8 cellular contexts compared by ENCODE assay signal in the genomic region with DNA sequence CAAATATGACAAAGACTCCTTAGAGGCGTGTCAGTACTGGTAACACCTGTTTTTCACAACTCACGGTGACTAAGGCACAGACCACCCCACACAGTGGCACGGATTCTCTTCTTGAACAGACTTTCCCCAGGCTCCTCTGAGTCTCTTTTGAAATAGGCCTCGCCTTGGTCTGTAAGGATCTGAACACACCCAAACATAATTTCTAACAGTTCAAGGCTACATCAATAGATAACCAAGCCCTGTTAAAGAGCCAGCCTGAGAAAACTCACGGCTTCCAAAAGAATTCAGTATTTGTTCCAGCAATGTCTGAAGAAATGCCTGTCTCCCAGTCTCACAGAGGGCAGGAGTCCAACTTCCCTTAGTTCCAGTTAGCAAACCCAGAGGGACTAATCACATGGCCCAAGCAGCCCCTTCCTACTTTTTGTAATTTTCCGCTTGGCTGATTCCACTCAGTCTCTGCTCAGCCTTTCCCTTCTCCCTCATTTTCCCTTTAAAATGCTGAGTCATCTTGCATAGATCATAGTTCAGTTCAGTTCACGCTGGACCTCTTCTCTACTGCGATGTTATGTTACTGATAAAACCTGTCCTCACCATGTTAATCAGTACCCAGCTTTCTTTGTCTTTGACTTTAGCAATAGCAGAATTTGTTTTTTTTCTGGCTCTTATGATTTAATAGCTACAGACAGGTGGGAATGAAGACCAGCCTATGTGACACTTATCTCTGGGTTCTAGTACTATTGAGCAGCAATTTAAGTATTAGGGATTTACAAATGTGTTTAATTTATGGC. TPM values are rescaled to one million over a fixed set of nuclear protein-coding genes. Genes with fewer than 3 reads are reported as not detected.
DNase-seq lines count a peak whose midpoint lies in the region; ATAC-seq and TF ChIP-seq lines count a peak whose summit lies in the region.

No MANE protein-coding gene starts in this region.

- peaks cover 7% of the 10 kb centered on the region for H3K4me1 ChIP-seq in ovary (ENCODE audit: insufficient read depth)

- TF ChIP-seq CTCF in foreskin fibroblast (IDR thresholded peaks at IDR 0.05; ENCODE audit: low read depth, low read length), result no peak
- TF ChIP-seq CTCF in ovary (IDR thresholded peaks at IDR 0.05), result no peak

- DNase-seq in GM04504 (ENCODE audit: low read depth) (peak; percentile 89), SHP77 treated with DMSO at 0.1 percent for 48 hours (lab: John Stamatoyannopoulos, UW) (peak; percentile 95), foreskin fibroblast (peak; percentile 26 to 57), ovary (peak; percentile 59 to 89 (median 80))

- H3K27me3 ChIP-seq in ovary, result no peaks in the 10 kb centered on the region

- intact Hi-C loops in ovary (cut with DNase I), result no loop called here

- H3K4me3 ChIP-seq in foreskin fibroblast (ENCODE audit: low read depth in 1 of 2, low read length in 2 of 2) (no peak overlapping the region), ovary (no peak overlapping the region)

- peak; percentile 59 for TF ChIP-seq EP300 in ovary (IDR thresholded peaks at IDR 0.05)

- H3K9me3 ChIP-seq in ovary, result no peaks in the 10 kb centered on the region

- ATAC-seq in HG03045 (IDR thresholded peaks at IDR 0.05; ENCODE audit: unreplicated experiment) (no peak), GM21528 (IDR thresholded peaks at IDR 0.05; ENCODE audit: low FRiP score, unreplicated experiment) (no peak), GM18505 (IDR thresholded peaks at IDR 0.05; ENCODE audit: unreplicated experiment) (no peak), HG02938 (IDR thresholded peaks at IDR 0.05; ENCODE audit: unreplicated experiment) (no peak)

- TF ChIP-seq POLR2A in ovary (IDR thresholded peaks at IDR 0.05) (no peak), GM18505 (IDR thresholded peaks at IDR 0.05; ENCODE audit: borderline replicate concordance, extremely low read depth, insufficient read depth, insufficient read length) (no peak)

- H3K27ac ChIP-seq in ovary, result peak overlapping the region; percentile 63 to 87

- WGBS in ovary, 3 donors, result 2 to 5% (median 4%) methylated on average over 8 of the region's 8 CpGs

- no peaks in the 10 kb centered on the region for H3K36me3 ChIP-seq in ovary

RNA-seq across cellular contexts. Expression of a gene that starts 22.6 kb away (rescaled TPM):
- 10 to 100 TPM; 10.7 to 26.5 (median 19.3) TPM for total RNA-seq in ovary
- polyA plus RNA-seq in ovary, result 10 to 100 TPM; 12.5 to 13.8 TPM

Comparison
In these comparisons a context has a peak if more than half of its experiments do, and no peak if none do; other contexts are left out.
1. DNase-seq: peak in every context shown above with its lines; median percentile 95 in SHP77 treated with DMSO at 0.1 percent for 48 hours; 89 in GM04504; 80 in ovary; 42 in foreskin fibroblast.